ENCODE assay signal across 8 cellular contexts in genomic region chr6:42746452-42747400, GRCh38. TPM values are rescaled to one million over a fixed set of nuclear protein-coding genes. Genes with fewer than 3 reads are reported as not detected.
A peak's percentile ranks its signal among the peaks of the same experiment; 100 is the strongest.
DNase-seq lines count a peak whose midpoint lies in the region; ATAC-seq, FAIRE-seq and TF ChIP-seq lines count a peak whose summit lies in the region.

No MANE protein-coding gene starts in this region.

- peak overlapping the region; percentile 86 for H2AFZ ChIP-seq in mammary epithelial cell (ENCODE audit: low read depth, low read length)

- no peak for TF ChIP-seq EP300 in A549 (IDR thresholded peaks at IDR 0.05)

- peak; percentile 86 to 94 for DNase-seq in A549 (ENCODE audit: low read depth in 1 of 2, low spot score in 1 of 2)
- peak; percentile 71 for DNase-seq in NCI-H2196 treated with DMSO at 0.1 percent for 48 hours (lab: John Stamatoyannopoulos, UW; ENCODE audit: unreplicated experiment)
- peak; percentile 87 for DNase-seq in mammary epithelial cell
- peak; percentile 95 for DNase-seq in iPS-NIHi7 (ENCODE audit: extremely low spot score)
- peak; percentile 73 for DNase-seq in small intestine

- H3K9me3 ChIP-seq in A549 (no peaks in the 10 kb centered on the region), mammary epithelial cell (replicated peaks; ENCODE audit: insufficient read depth, low read length) (no peaks in the 10 kb centered on the region), small intestine (ENCODE audit: control insufficient read depth, low read depth) (no peaks in the 10 kb centered on the region)

- peaks cover 23% of the 10 kb centered on the region for H3K79me2 ChIP-seq in mammary epithelial cell (ENCODE audit: insufficient read depth, low read length)

- TF ChIP-seq POLR2A in A549 (IDR thresholded peaks at IDR 0.05; ENCODE audit: low read length) = peak; percentile 85

- H3K9ac ChIP-seq in mammary epithelial cell (ENCODE audit: insufficient read depth, low read length) = peak overlapping the region; percentile 80

- H3K27me3 ChIP-seq in mammary epithelial cell (ENCODE audit: insufficient read depth, low read length) = no peaks in the 10 kb centered on the region
- no peaks in the 10 kb centered on the region for H3K27me3 ChIP-seq in small intestine (ENCODE audit: control insufficient read depth in 2 of 2, insufficient read depth in 2 of 2, low read length in 2 of 2)

- in situ Hi-C loops in mammary epithelial cell (cut with MboI; ENCODE audit: low sequenced_read_pairs in 2 of 2) = loop anchor here in 1 of 2 donors (5.0 to 25.0 kb wide), 2 partner anchors 36 to 116 kb away; partner anchors contain the start of gene BICRAL

- TF ChIP-seq CTCF in A549 (IDR thresholded peaks at IDR 0.05) = no peak
- no peak for TF ChIP-seq CTCF in WI38 (IDR thresholded peaks at IDR 0.05; ENCODE audit: low read depth, low read length)
- no peak for TF ChIP-seq CTCF in mammary epithelial cell (conservative IDR thresholded peaks at IDR 0.05 in 1 of 2, IDR thresholded peaks at IDR 0.05 in 1 of 2; ENCODE audit: extremely low read depth in 1 of 2, insufficient read depth in 1 of 2, low read depth in 1 of 2, low read length in 2 of 2)

- H3K27ac ChIP-seq in A549 = peak overlapping the region; percentile 94 to 98
- peak overlapping the region; percentile 88 for H3K27ac ChIP-seq in mammary epithelial cell (ENCODE audit: insufficient read depth, low read depth, low read length)
- H3K27ac ChIP-seq in small intestine (ENCODE audit: low read depth in 1 of 2, low read length in 1 of 2) = peak overlapping the region; percentile 78 to 91

- CTCF ChIA-PET in A549 (lab: Yijun Ruan, JAX) (interaction anchor here (0.5 to 2.1 kb wide), 6 partner anchors 11 to 967 kb away, joined by 3 to 10 read pairs (median 3); partner anchors contain the start of gene UBR2), mammary epithelial cell (lab: Charles Lee; ENCODE audit: low non-redundant PET) (interaction anchor here (0.5 to 0.7 kb wide), 2 partner anchors 85 to 690 kb away, joined by 3 read pairs; no protein-coding TSS in a partner anchor)

- intact Hi-C loops in mammary epithelial cell (cut with micrococcal nuclease) = loop anchor here (1.0 to 10.0 kb wide), 6 partner anchors 20 to 292 kb away; partner anchors contain the start of genes BICRAL, TRERF1 and UBR2

- H3K4me2 ChIP-seq in A549 (peak overlapping the region; percentile 67), mammary epithelial cell (ENCODE audit: insufficient read depth, low read depth, low read length) (peak overlapping the region; percentile 88)

- H3K4me1 ChIP-seq in A549 (peaks cover 18% of the 10 kb centered on the region), mammary epithelial cell (ENCODE audit: insufficient read depth, low read length) (peaks cover 11% of the 10 kb centered on the region), small intestine (ENCODE audit: control insufficient read depth in 2 of 2, insufficient read depth in 1 of 2, low read depth in 1 of 2, low read length in 1 of 2) (no peaks in the 10 kb centered on the region)

- H3K36me3 ChIP-seq in mammary epithelial cell (ENCODE audit: insufficient read depth, low read length) (no peaks in the 10 kb centered on the region), small intestine (ENCODE audit: control insufficient read depth in 2 of 2, insufficient read depth in 2 of 2, low read length in 2 of 2) (no peaks in the 10 kb centered on the region)

- dilution Hi-C loops in mammary epithelial cell (cut with HindIII; ENCODE audit: low sequenced_read_pairs) = no loop called here

- ATAC-seq in A549 (peak; percentile 82 to 88), GM18861 (IDR thresholded peaks at IDR 0.05; ENCODE audit: unreplicated experiment) (peak; percentile 48), HG03095 (IDR thresholded peaks at IDR 0.05; ENCODE audit: unreplicated experiment) (peak; percentile 44)

- TF ChIP-seq RAD21 in A549 (conservative IDR thresholded peaks at IDR 0.05 in 1 of 2, IDR thresholded peaks at IDR 0.05 in 1 of 2) = peak in 1 of 2 experiments; percentile 5; a peak in 1 of 5 replicates

- POLR2A ChIA-PET in A549 (lab: Yijun Ruan, JAX) = interaction anchor here (0.5 to 4.6 kb wide), 24 partner anchors 10 to 349 kb away, joined by 3 to 154 read pairs (median 4); partner anchors contain the start of genes BICRAL and RPL7L1

- H3K4me3 ChIP-seq in A549 (peak overlapping the region; percentile 73), WI38 (ENCODE audit: low read depth, low read length) (peak overlapping the region; percentile 76), mammary epithelial cell (replicated peaks in 1 of 3; ENCODE audit: insufficient read depth in 1 of 3, low read depth in 2 of 3, low read length in 3 of 3) (peak overlapping the region; percentile 67 to 95 (median 68)), small intestine (ENCODE audit: low read depth in 1 of 2, low read length in 2 of 2) (peak overlapping the region; percentile 62 to 81)

- 2% methylated on average over 40 of the region's 56 CpGs for WGBS in A549 (ENCODE audit: missing lambda C conversion rate)
- 0% methylated on average over 8 of the region's 56 CpGs for WGBS in mammary epithelial cell (ENCODE audit: low coverage, missing lambda C conversion rate)
- 0 to 1% (median 0%) methylated on average over 43 to 56 of the region's 56 CpGs for WGBS in small intestine, 3 donors

- no peak for FAIRE-seq in A549 (lab: Jason Lieb, UNC)
- FAIRE-seq in small intestine (lab: Jason Lieb, UNC) = no peak

- no peaks in the 10 kb centered on the region for H4K20me1 ChIP-seq in mammary epithelial cell (ENCODE audit: insufficient read depth, low read length)

- BruUV-seq in mammary epithelial cell (replicated peaks; lab: Mats Ljungman, UMichigan) = TSS peak; percentile 85

TF ChIP-seq in A549, 52 proteins besides CTCF, POLR2A, EP300 and RAD21 (continues in another document):
- no peak for TF ChIP-seq EHF (CRISPR knock-in tag; IDR thresholded peaks at IDR 0.05)
- no peak for TF ChIP-seq HOXA7 (CRISPR knock-in tag; IDR thresholded peaks at IDR 0.05)
- TF ChIP-seq ZC3H11A (IDR thresholded peaks at IDR 0.05) = no peak
- TF ChIP-seq CEBPB (IDR thresholded peaks at IDR 0.05) = no peak
- TF ChIP-seq SMC3 (IDR thresholded peaks at IDR 0.05) = no peak
- TF ChIP-seq JUN (IDR thresholded peaks at IDR 0.05) = peak; percentile 72 to 80; a peak in 4 of 5 replicates
- no peak for TF ChIP-seq CHD2 (IDR thresholded peaks at IDR 0.05; ENCODE audit: low read length, partially characterized antibody)
- TF ChIP-seq TP53 (CRISPR knock-in tag; IDR thresholded peaks at IDR 0.05) = no peak
- no peak for TF ChIP-seq ZSCAN20 (CRISPR knock-in tag; IDR thresholded peaks at IDR 0.05)
- TF ChIP-seq BHLHE40 (IDR thresholded peaks at IDR 0.05; ENCODE audit: low read depth, low read length) = no peak
- no peak for TF ChIP-seq NPAS2 (CRISPR knock-in tag; IDR thresholded peaks at IDR 0.05; ENCODE audit: borderline replicate concordance)
- TF ChIP-seq CBX8 (IDR thresholded peaks at IDR 0.05) = no peak
- 0 out of 3 replicates have a peak, but pooled peaks have one; percentile 37 for TF ChIP-seq BCL3 (IDR thresholded peaks at IDR 0.05)
- TF ChIP-seq PBX3 (IDR thresholded peaks at IDR 0.05) = no peak
- no peak for TF ChIP-seq RFX5 (IDR thresholded peaks at IDR 0.05)

RNA-seq across cellular contexts. Expression of gene TBCC, which starts 0.8 kb away (rescaled TPM):
- polyA plus RNA-seq in A549 (2011; rRNA removed) = 10.2 and 10.3 TPM in 2 replicates
- polyA plus RNA-seq in A549 (2012; cell fraction: cytosol; rRNA removed) = 10.3 and 12.8 TPM in 2 replicates
- 11.8 and 12.4 TPM in 2 replicates for polyA plus RNA-seq in A549 (2012; cell fraction: nucleus; rRNA removed)
- 12.3 to 13.3 TPM (median 12.4 TPM) in 3 replicates for polyA plus RNA-seq in A549 (2017; fragmentation: RNase III; extraction: RNeasy Plus Mini Kit Qiagen cat#74134 plus additional on column Dnase treatment)
- polyA minus RNA-seq in A549 (2011; rRNA and poly(A)+ RNA removed) = 8.1 and 8.3 TPM in 2 replicates
- 10 to 100 TPM; 13.5 to 27.8 TPM for total RNA-seq in mammary epithelial cell
- 15.4 TPM for polyA plus RNA-seq in mammary epithelial cell
- polyA minus RNA-seq in mammary epithelial cell = 25.6 TPM
- polyA plus RNA-seq in small intestine = 10 to 100 TPM; 23.8 to 30.0 (median 25.7) TPM

RNA-seq across cellular contexts. Expression of gene PRPH2, which starts 24.3 kb away (rescaled TPM):
- polyA plus RNA-seq in A549 (2011; rRNA removed) (not detected in 2 replicates), A549 (2017; fragmentation: RNase III; extraction: RNeasy Plus Mini Kit Qiagen cat#74134 plus additional on column Dnase treatment) (not detected in 3 replicates), mammary epithelial cell (not detected), small intestine (under 1 TPM in 1 of 3 donors, not detected in 2; 0.92 TPM)
- not detected in 2 replicates for polyA plus RNA-seq in A549 (2012; cell fraction: cytosol; rRNA removed)
- polyA plus RNA-seq in A549 (2012; cell fraction: nucleus; rRNA removed) = not detected in 2 replicates
- polyA minus RNA-seq in A549 (2011; rRNA and poly(A)+ RNA removed) = not detected in 2 replicates
- total RNA-seq in mammary epithelial cell = under 1 TPM; 0.09 to 0.50 TPM
- polyA minus RNA-seq in mammary epithelial cell = not detected

RNA-seq across cellular contexts. Expression of gene BICRAL, which starts 35.1 kb away (rescaled TPM):
- polyA plus RNA-seq in A549 (2011; rRNA removed) (8.6 and 9.0 TPM in 2 replicates), A549 (2017; fragmentation: RNase III; extraction: RNeasy Plus Mini Kit Qiagen cat#74134 plus additional on column Dnase treatment) (2.9 to 3.5 TPM (median 3.3 TPM) in 3 replicates), mammary epithelial cell (6.6 TPM), small intestine (1 to 10 TPM; 3.2 to 5.1 (median 4.2) TPM)
- 2.7 and 3.5 TPM in 2 replicates for polyA plus RNA-seq in A549 (2012; cell fraction: cytosol; rRNA removed)
- 2.6 and 2.9 TPM in 2 replicates for polyA plus RNA-seq in A549 (2012; cell fraction: nucleus; rRNA removed)
- polyA minus RNA-seq in A549 (2011; rRNA and poly(A)+ RNA removed) = 11.6 and 15.3 TPM in 2 replicates
- 1 to 10 TPM; 7.2 to 7.9 TPM for total RNA-seq in mammary epithelial cell
- 9.8 TPM for polyA minus RNA-seq in mammary epithelial cell

Comparison
In these comparisons a context has a peak if more than half of its experiments do, and no peak if none do; other contexts are left out.
1. Peak in every context shown above with its lines: DNase-seq, ATAC-seq, H3K4me3 ChIP-seq and H3K27ac ChIP-seq.